ENCODE assay signal across 9 cellular contexts in genomic region chr1:70706381-70707173, GRCh38.
DNase-seq lines count a peak whose midpoint lies in the region; ATAC-seq and TF ChIP-seq lines count a peak whose summit lies in the region.
"Had no signal": no experiment of that assay in that cellular context is flagged by ENCODE, and none has a peak within 500 bp of the region (broad histone marks: within the 10 kb centered on the region; RNA-seq: fewer than 3 reads in every experiment).

No MANE protein-coding gene starts in this region.

- H4K20me1 ChIP-seq in smooth muscle cell (ENCODE audit: low read depth), result no peaks in the 10 kb centered on the region

- H3K4me3 ChIP-seq in HUES64 (ENCODE audit: low read length) (peak overlapping the region; percentile 59), esophagus muscularis mucosa (peak overlapping the region; percentile 36 to 52 (median 41)), left lung (peak overlapping the region in 1 of 2 donors; percentile 8), smooth muscle cell (peak overlapping the region; percentile 46)

- H2AFZ ChIP-seq in smooth muscle cell (ENCODE audit: low read depth), result peak overlapping the region; percentile 95

- H3K27me3 ChIP-seq in HUES64 (ENCODE audit: insufficient read depth, low read length), result no peaks in the 10 kb centered on the region
- H3K27me3 ChIP-seq in esophagus muscularis mucosa, result no peaks in the 10 kb centered on the region
- peaks cover 0 to 11% of the 10 kb centered on the region in 2 donors for H3K27me3 ChIP-seq in left lung
- peaks cover 3% of the 10 kb centered on the region for H3K27me3 ChIP-seq in smooth muscle cell (ENCODE audit: low read depth)

- no peaks in the 10 kb centered on the region for H3K9me3 ChIP-seq in HUES64 (ENCODE audit: insufficient read depth, low read depth, low read length)
- H3K9me3 ChIP-seq in esophagus muscularis mucosa, result no peaks in the 10 kb centered on the region
- H3K9me3 ChIP-seq in left lung, result peaks cover 0 to 8% of the 10 kb centered on the region in 2 donors
- H3K9me3 ChIP-seq in smooth muscle cell (replicated peaks; ENCODE audit: low read depth), result no peaks in the 10 kb centered on the region

- TF ChIP-seq POLR2A in esophagus muscularis mucosa (IDR thresholded peaks at IDR 0.05; ENCODE audit: low read depth), result no peak

- H3K79me2 ChIP-seq in smooth muscle cell (ENCODE audit: low read depth), result no peaks in the 10 kb centered on the region

- no peak overlapping the region for H3K27ac ChIP-seq in HUES64 (ENCODE audit: low read depth, low read length)
- H3K27ac ChIP-seq in esophagus muscularis mucosa (replicated peaks in 1 of 4), result no peak overlapping the region
- H3K27ac ChIP-seq in left lung, result no peak overlapping the region
- no peak overlapping the region for H3K27ac ChIP-seq in smooth muscle cell (ENCODE audit: low read depth)

- no peak for TF ChIP-seq CTCF in esophagus muscularis mucosa (IDR thresholded peaks at IDR 0.05)
- no peak for TF ChIP-seq CTCF in left lung (IDR thresholded peaks at IDR 0.05)
- no peak for TF ChIP-seq CTCF in smooth muscle cell (IDR thresholded peaks at IDR 0.05; ENCODE audit: borderline replicate concordance, insufficient read depth, poor library complexity, severe bottlenecking)

- intact Hi-C loops in esophagus muscularis mucosa (cut with DNase I), result no loop called here
- intact Hi-C loops in left lung (cut with DNase I), result no loop called here

- H3K4me2 ChIP-seq in smooth muscle cell, result peak overlapping the region; percentile 81

- peak overlapping the region; percentile 48 for H3K9ac ChIP-seq in HUES64 (ENCODE audit: low read depth, low read length)
- H3K9ac ChIP-seq in smooth muscle cell (ENCODE audit: low read depth), result no peak overlapping the region

- 72% methylated on average over 33 of the region's 34 CpGs for WGBS in HUES64
- WGBS in esophagus muscularis mucosa, result 31% methylated on average over 27 of the region's 34 CpGs
- 14% methylated on average over 34 of the region's 34 CpGs for WGBS in smooth muscle cell (ENCODE audit: low lambda C conversion rate)

- no peaks in the 10 kb centered on the region for H3K4me1 ChIP-seq in HUES64 (ENCODE audit: insufficient read depth, low read length)
- H3K4me1 ChIP-seq in esophagus muscularis mucosa, result peaks cover 5 to 12% (median 7%) of the 10 kb centered on the region in 4 donors
- no peaks in the 10 kb centered on the region for H3K4me1 ChIP-seq in left lung
- H3K4me1 ChIP-seq in smooth muscle cell (ENCODE audit: low read depth), result no peaks in the 10 kb centered on the region

- H3F3A ChIP-seq in smooth muscle cell (ENCODE audit: low read depth), result no peaks in the 10 kb centered on the region

- TF ChIP-seq EP300 in esophagus muscularis mucosa (IDR thresholded peaks at IDR 0.05), result no peak

- DNase-seq in esophagus muscularis mucosa (ENCODE audit: extremely low spot score), result no peak
- DNase-seq in left lung, result peak; percentile 31 to 69
- no peak for DNase-seq in smooth muscle cell (lab: John Stamatoyannopoulos, UW; ENCODE audit: unreplicated experiment)
- DNase-seq in CD1c-positive myeloid dendritic cell (ENCODE audit: extremely low spot score), result no peak
- DNase-seq in nucleus accumbens (lab: John Stamatoyannopoulos, UW), result no peak
- DNase-seq in NCI-H1436 treated with DMSO at 0.1 percent for 48 hours (lab: John Stamatoyannopoulos, UW), result no peak
- DNase-seq: NCI-H69 had no signal

- no peaks in the 10 kb centered on the region for H3K36me3 ChIP-seq in HUES64 (ENCODE audit: insufficient read depth, low read length)
- H3K36me3 ChIP-seq in esophagus muscularis mucosa, result no peaks in the 10 kb centered on the region
- no peaks in the 10 kb centered on the region for H3K36me3 ChIP-seq in left lung
- H3K36me3 ChIP-seq in smooth muscle cell (ENCODE audit: low read depth), result no peaks in the 10 kb centered on the region

- ATAC-seq in left lung (peak; percentile 22), HG02885 (IDR thresholded peaks at IDR 0.05; ENCODE audit: poor library complexity, unreplicated experiment) (no peak)

Comparison
In these comparisons a context has a peak if more than half of its experiments do, and no peak if none do; other contexts are left out.
1. DNase-seq: peak in left lung (2 of 2); none in esophagus muscularis mucosa (single experiment), smooth muscle cell (single experiment), CD1c-positive myeloid dendritic cell (single experiment), nucleus accumbens (0 of 56) and NCI-H1436 treated with DMSO at 0.1 percent for 48 hours (single experiment).